8 cellular contexts compared by ENCODE assay signal in genomic region chr17:47188266-47188665, GRCh38. TPM values are rescaled to one million over a fixed set of nuclear protein-coding genes. Genes with fewer than 3 reads are reported as not detected.
DNase-seq lines count a peak whose midpoint lies in the region; ATAC-seq and TF ChIP-seq lines count a peak whose summit lies in the region.

No MANE protein-coding gene starts in this region.

- H3K4me2 ChIP-seq in SU-DHL-6 (ENCODE audit: low read depth, low read length, poor library complexity, severe bottlenecking) = peak overlapping the region; percentile 98

- H3K4me3 ChIP-seq in SU-DHL-6 (ENCODE audit: insufficient read depth, low read length, poor library complexity, severe bottlenecking) = peak overlapping the region; percentile 91

- no peaks in the 10 kb centered on the region for H3K27me3 Mint-ChIP-seq in naive thymus-derived CD8-positive, alpha-beta T cell

- H3K27me3 ChIP-seq in SU-DHL-6 (ENCODE audit: low read length) = no peaks in the 10 kb centered on the region

- no peaks in the 10 kb centered on the region for H3K9me3 ChIP-seq in SU-DHL-6 (ENCODE audit: insufficient read depth, low read length)

- H3F3A ChIP-seq in SU-DHL-6 (ENCODE audit: insufficient read depth) = peaks cover 10% of the 10 kb centered on the region; the same call in 1 of the 2 replicates

- TF ChIP-seq CTCF in GM20000 (IDR thresholded peaks at IDR 0.05; ENCODE audit: extremely low read depth, missing control alignments) = no peak
- TF ChIP-seq CTCF in SU-DHL-6 (IDR thresholded peaks at IDR 0.05; ENCODE audit: insufficient read depth, low read length, poor library complexity, severe bottlenecking) = no peak

- H3K4me3 Mint-ChIP-seq in naive thymus-derived CD8-positive, alpha-beta T cell = peak overlapping the region; percentile 93 to 97 (median 95)

- H2AFZ ChIP-seq in SU-DHL-6 (ENCODE audit: low read depth, low read length, severe bottlenecking) = no peak overlapping the region

- no peak for ATAC-seq in naive thymus-derived CD8-positive, alpha-beta T cell
- no peak for ATAC-seq in HG02938 (IDR thresholded peaks at IDR 0.05; ENCODE audit: unreplicated experiment)
- no peak for ATAC-seq in GM21381 (IDR thresholded peaks at IDR 0.05; ENCODE audit: unreplicated experiment)

- peaks cover 4% of the 10 kb centered on the region; the same call in 1 of the 2 replicates for H3K36me3 ChIP-seq in SU-DHL-6 (ENCODE audit: low read length)

- peaks cover 28 to 63% (median 46%) of the 10 kb centered on the region in 4 donors for H3K4me1 Mint-ChIP-seq in naive thymus-derived CD8-positive, alpha-beta T cell

- H3K36me3 Mint-ChIP-seq in naive thymus-derived CD8-positive, alpha-beta T cell = peaks cover 0 to 12% (median 0%) of the 10 kb centered on the region in 3 donors

- peak overlapping the region; percentile 86 to 97 (median 96) for H3K27ac Mint-ChIP-seq in naive thymus-derived CD8-positive, alpha-beta T cell

- POLR2A ChIA-PET in naive thymus-derived CD8-positive, alpha-beta T cell (lab: Charles Lee) = interaction anchor here (2.3 kb wide), 1 partner anchor 15 kb away, joined by 10 read pairs; no protein-coding TSS in a partner anchor

- H4K20me1 ChIP-seq in SU-DHL-6 (ENCODE audit: low read depth, low read length) = peaks cover 23% of the 10 kb centered on the region

- H3K9me2 ChIP-seq in SU-DHL-6 (replicated peaks; ENCODE audit: insufficient read depth, low read length) = no peaks in the 10 kb centered on the region

- H3K27ac ChIP-seq in SU-DHL-6 (ENCODE audit: low read depth, low read length) (peak overlapping the region; percentile 73), epithelial cell of prostate (peak overlapping the region; percentile 89)

- peaks cover 57% of the 10 kb centered on the region for H3K79me2 ChIP-seq in SU-DHL-6 (ENCODE audit: insufficient read depth, low read length)

- H3K9ac ChIP-seq in SU-DHL-6 (ENCODE audit: low read length) = peak overlapping the region; percentile 92

- DNase-seq in AG08395 (ENCODE audit: low spot score) (peak; percentile 17), GM20000 (ENCODE audit: low spot score) (peak; percentile 12), epithelial cell of prostate (ENCODE audit: low read depth, low spot score) (no peak), H4 (ENCODE audit: low spot score) (no peak)
- peak in 2 of 10 donors; percentile 2 to 11 for DNase-seq in naive thymus-derived CD8-positive, alpha-beta T cell

- H3K9me3 Mint-ChIP-seq in naive thymus-derived CD8-positive, alpha-beta T cell = no peaks in the 10 kb centered on the region

RNA-seq across cellular contexts. Expression of gene CDC27, which starts 0.8 kb away (rescaled TPM):
- total RNA-seq in naive thymus-derived CD8-positive, alpha-beta T cell = 10 to 100 TPM; 62.2 to 70.7 TPM
- 10 to 100 TPM; 55.8 to 77.0 (median 71.5) TPM for polyA plus RNA-seq in naive thymus-derived CD8-positive, alpha-beta T cell
- 92.1 and 100 TPM in 2 replicates for total RNA-seq in H4 (2014; rRNA removed; shearing (Covaris generic))

RNA-seq across cellular contexts. Expression of gene MYL4, which starts 20.9 kb away (rescaled TPM):
- not detected for total RNA-seq in naive thymus-derived CD8-positive, alpha-beta T cell
- polyA plus RNA-seq in naive thymus-derived CD8-positive, alpha-beta T cell = not detected
- total RNA-seq in H4 (2014; rRNA removed; shearing (Covaris generic)) = 0.10 TPM in 1 of 2 replicates, not detected in the other

Comparison
In these comparisons a context has a peak if more than half of its experiments do, and no peak if none do; other contexts are left out.
1. DNase-seq: peak in AG08395 (single experiment) and GM20000 (single experiment); none in epithelial cell of prostate (single experiment) and H4 (single experiment).